18 cellular contexts compared by ENCODE assay signal in genomic region chr2:20494246-20494645, GRCh38. TPM values are rescaled to one million over a fixed set of nuclear protein-coding genes. Genes with fewer than 3 reads are reported as not detected.
DNase-seq lines count a peak whose midpoint lies in the region; ATAC-seq and TF ChIP-seq lines count a peak whose summit lies in the region.
"Had no signal": no experiment of that assay in that cellular context is flagged by ENCODE, and none has a peak within 500 bp of the region (broad histone marks: within the 10 kb centered on the region; RNA-seq: fewer than 3 reads in every experiment).

No MANE protein-coding gene starts in this region.

- DNase-seq in EL (peak; percentile 65), NOMO-1 treated with DMSO at 0.1 percent for 48 hours (lab: John Stamatoyannopoulos, UW; ENCODE audit: unreplicated experiment) (peak; percentile 82), astrocyte of the spinal cord (ENCODE audit: low read depth, low spot score) (peak; percentile 73), dorsolateral prefrontal cortex (no peak), mesenteric fat pad (ENCODE audit: low spot score) (no peak)
- DNase-seq: activated CD8-positive, alpha-beta memory T cell treated with anti-CD3 and anti-CD28 coated beads for 24 hours; GDM1; NCI-H1436 treated with DMSO at 0.1 percent for 48 hours; NCI-H345; OCI-M1; WERI-Rb-1 had no signal

- H3K4me3 ChIP-seq in astrocyte of the spinal cord (ENCODE audit: low read depth, low read length) (no peak overlapping the region), neutrophil (ENCODE audit: low read depth in 1 of 2, low read length in 1 of 2) (peak overlapping the region in 1 of 2 experiments; percentile 3), dorsolateral prefrontal cortex (no peak overlapping the region)
- H3K4me3 ChIP-seq: cardiac muscle cell, lung, skin epidermis had no signal

- H3K4me1 ChIP-seq in neutrophil (ENCODE audit: control insufficient read depth in 1 of 2, insufficient read depth in 1 of 2, low read depth in 1 of 2, low read length in 1 of 2) = peaks cover 11 to 16% of the 10 kb centered on the region in 2 experiments

- in situ Hi-C loops in astrocyte of the spinal cord (cut with HindIII; ENCODE audit: low sequenced_read_pairs) = no loop called here

- H3K36me3 ChIP-seq in neutrophil = no peaks in the 10 kb centered on the region
- H3K36me3 ChIP-seq: cardiac muscle cell, WERI-Rb-1 had no signal

- TF ChIP-seq CTCF in astrocyte of the spinal cord (IDR thresholded peaks at IDR 0.05; ENCODE audit: low read depth, low read length) (no peak), neutrophil (IDR thresholded peaks at IDR 0.05) (no peak), dorsolateral prefrontal cortex (IDR thresholded peaks at IDR 0.05 in 54 of 56, conservative IDR thresholded peaks at IDR 0.05 in 2 of 56; ENCODE audit: low read depth in 1 of 56, partially characterized antibody in 56 of 56) (no peak)

- no peak for ATAC-seq in GM18868 (IDR thresholded peaks at IDR 0.05; ENCODE audit: unreplicated experiment)
- no peak for ATAC-seq in GM21423 (IDR thresholded peaks at IDR 0.05; ENCODE audit: unreplicated experiment)
- ATAC-seq: stimulated activated memory B cell treated with anti-CD40 and anti-IgM and Interleukin-4, amounts not matched to agents 10 μg/mL and 1 μg/mL and 100 μg/mL, for 72 hours had no signal

- no peaks in the 10 kb centered on the region for H3K9me3 ChIP-seq in neutrophil

- H3K27me3 ChIP-seq in neutrophil (no peaks in the 10 kb centered on the region), dorsolateral prefrontal cortex (no peaks in the 10 kb centered on the region)
- H3K27me3 ChIP-seq: cardiac muscle cell had no signal

- intact Hi-C loops in dorsolateral prefrontal cortex (cut with DNase I) = no loop called here

- H3K27ac ChIP-seq in neutrophil (peak overlapping the region; percentile 70), dorsolateral prefrontal cortex (no peak overlapping the region)
- H3K27ac ChIP-seq: cardiac muscle cell, skin epidermis, WERI-Rb-1 had no signal

RNA-seq across cellular contexts. Expression of gene RHOB, which starts 47.4 kb away (rescaled TPM):
- 100 to 1,000 TPM; 206 to 544 (median 321) TPM for total RNA-seq in dorsolateral prefrontal cortex
- total RNA-seq in mesenteric fat pad = 677 TPM

Comparison
In these comparisons a context has a peak if more than half of its experiments do, and no peak if none do; other contexts are left out.
1. DNase-seq: peak in EL (single experiment), NOMO-1 treated with DMSO at 0.1 percent for 48 hours (single experiment) and astrocyte of the spinal cord (single experiment); none in dorsolateral prefrontal cortex (0 of 10) and mesenteric fat pad (single experiment).